ENCODE assay signal across 20 cellular contexts in genomic region chr10:132118366-132118765, GRCh38. TPM values are rescaled to one million over a fixed set of nuclear protein-coding genes. Genes with fewer than 3 reads are reported as not detected.
"Had no signal": no experiment of that assay in that cellular context is flagged by ENCODE, and none has a peak within 500 bp of the region (broad histone marks: within the 10 kb centered on the region; RNA-seq: fewer than 3 reads in every experiment).

No MANE protein-coding gene starts in this region.

- H3K9me3 ChIP-seq: colonic mucosa, psoas muscle, suprapubic skin, thyroid gland had no signal

- H3K4me2 ChIP-seq: hepatocyte had no signal

- H3K4me1 ChIP-seq: colonic mucosa, foreskin keratinocyte, parathyroid adenoma, psoas muscle, suprapubic skin, thyroid gland had no signal

- H2AFZ ChIP-seq: hepatocyte, parathyroid adenoma had no signal

- FAIRE-seq: endothelial cell of umbilical vein, urothelium cell line had no signal

- ATAC-seq: foreskin keratinocyte, psoas muscle, sciatic nerve had no signal

- H3K27me3 ChIP-seq: colonic mucosa, foreskin keratinocyte, suprapubic skin, thyroid gland had no signal

- H3K79me2 ChIP-seq: hepatocyte, parathyroid adenoma had no signal

- H3K27ac ChIP-seq: colonic mucosa, foreskin keratinocyte, hepatocyte, parathyroid adenoma, psoas muscle, suprapubic skin, thyroid gland had no signal

- H3K4me3 ChIP-seq: colonic mucosa, hepatocyte, psoas muscle, suprapubic skin, thyroid gland had no signal

- DNase-seq: cerebellar nuclear complex; colonic mucosa; dermis blood vessel endothelial cell; endodermal cell; erythroblast; foreskin keratinocyte; midbrain; retina; stimulated activated CD4-positive, alpha-beta T cell treated with anti-CD3 and anti-CD28 coated beads, Interleukin-2, amount 100 ng/mL, for 24 hours; stimulated activated CD4-positive, alpha-beta T cell treated with anti-CD3 and anti-CD28 coated beads, Interleukin-4, amount 100 ng/mL, for 4 hours; stimulated activated naive CD4-positive, alpha-beta T cell; thyroid gland had no signal

- H3K9ac ChIP-seq: parathyroid adenoma had no signal

- H3K36me3 ChIP-seq: colonic mucosa, suprapubic skin, thyroid gland had no signal

RNA-seq across cellular contexts. Expression of gene JAKMIP3, which starts 52.6 kb away (rescaled TPM):
- total RNA-seq: dermis blood vessel endothelial cell, endothelial cell of umbilical vein, kidney epithelial cell had no signal
- polyA plus RNA-seq: foreskin keratinocyte had no signal
